In the genomic region with DNA sequence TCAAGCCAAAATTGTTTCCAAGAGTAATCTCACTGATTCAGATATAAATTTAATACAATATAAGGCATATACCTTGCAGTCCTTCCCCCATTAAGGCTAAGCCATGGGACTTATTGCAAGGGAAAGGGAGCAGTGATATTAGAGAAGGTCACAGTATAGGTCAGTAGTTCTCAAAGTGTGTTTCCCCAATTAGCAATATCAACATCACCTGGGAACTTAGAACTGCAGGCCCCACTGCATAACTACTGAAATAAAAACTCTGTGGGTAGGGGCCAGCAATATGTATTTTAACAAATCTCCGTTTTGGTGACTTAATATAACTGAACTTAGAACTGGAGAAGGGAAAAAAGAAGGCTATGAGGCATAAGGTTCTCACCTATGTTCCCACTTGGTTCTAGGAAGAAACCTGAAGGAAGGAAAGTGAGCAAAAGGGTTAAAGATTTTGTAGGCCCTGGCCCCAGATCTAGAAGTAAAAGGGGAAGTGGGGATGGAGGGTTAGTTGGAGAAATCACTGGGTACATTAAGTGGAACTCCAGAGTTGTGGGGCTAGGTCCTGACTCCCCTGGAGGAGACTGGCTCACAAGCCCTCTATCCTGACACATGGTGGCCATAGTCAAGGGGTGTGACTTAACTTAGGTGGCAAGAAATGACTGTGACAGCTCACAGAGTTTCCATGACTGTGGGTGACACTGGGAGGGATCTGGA, we compare ENCODE assay signal across 1 cellular context.
TF ChIP-seq lines count a peak whose summit lies in the region.

No MANE protein-coding gene starts in this region.

TF ChIP-seq in GM23338, 12 proteins besides CTCF, POLR2A, EP300 and RAD21:
- TF ChIP-seq, protein P1, sequence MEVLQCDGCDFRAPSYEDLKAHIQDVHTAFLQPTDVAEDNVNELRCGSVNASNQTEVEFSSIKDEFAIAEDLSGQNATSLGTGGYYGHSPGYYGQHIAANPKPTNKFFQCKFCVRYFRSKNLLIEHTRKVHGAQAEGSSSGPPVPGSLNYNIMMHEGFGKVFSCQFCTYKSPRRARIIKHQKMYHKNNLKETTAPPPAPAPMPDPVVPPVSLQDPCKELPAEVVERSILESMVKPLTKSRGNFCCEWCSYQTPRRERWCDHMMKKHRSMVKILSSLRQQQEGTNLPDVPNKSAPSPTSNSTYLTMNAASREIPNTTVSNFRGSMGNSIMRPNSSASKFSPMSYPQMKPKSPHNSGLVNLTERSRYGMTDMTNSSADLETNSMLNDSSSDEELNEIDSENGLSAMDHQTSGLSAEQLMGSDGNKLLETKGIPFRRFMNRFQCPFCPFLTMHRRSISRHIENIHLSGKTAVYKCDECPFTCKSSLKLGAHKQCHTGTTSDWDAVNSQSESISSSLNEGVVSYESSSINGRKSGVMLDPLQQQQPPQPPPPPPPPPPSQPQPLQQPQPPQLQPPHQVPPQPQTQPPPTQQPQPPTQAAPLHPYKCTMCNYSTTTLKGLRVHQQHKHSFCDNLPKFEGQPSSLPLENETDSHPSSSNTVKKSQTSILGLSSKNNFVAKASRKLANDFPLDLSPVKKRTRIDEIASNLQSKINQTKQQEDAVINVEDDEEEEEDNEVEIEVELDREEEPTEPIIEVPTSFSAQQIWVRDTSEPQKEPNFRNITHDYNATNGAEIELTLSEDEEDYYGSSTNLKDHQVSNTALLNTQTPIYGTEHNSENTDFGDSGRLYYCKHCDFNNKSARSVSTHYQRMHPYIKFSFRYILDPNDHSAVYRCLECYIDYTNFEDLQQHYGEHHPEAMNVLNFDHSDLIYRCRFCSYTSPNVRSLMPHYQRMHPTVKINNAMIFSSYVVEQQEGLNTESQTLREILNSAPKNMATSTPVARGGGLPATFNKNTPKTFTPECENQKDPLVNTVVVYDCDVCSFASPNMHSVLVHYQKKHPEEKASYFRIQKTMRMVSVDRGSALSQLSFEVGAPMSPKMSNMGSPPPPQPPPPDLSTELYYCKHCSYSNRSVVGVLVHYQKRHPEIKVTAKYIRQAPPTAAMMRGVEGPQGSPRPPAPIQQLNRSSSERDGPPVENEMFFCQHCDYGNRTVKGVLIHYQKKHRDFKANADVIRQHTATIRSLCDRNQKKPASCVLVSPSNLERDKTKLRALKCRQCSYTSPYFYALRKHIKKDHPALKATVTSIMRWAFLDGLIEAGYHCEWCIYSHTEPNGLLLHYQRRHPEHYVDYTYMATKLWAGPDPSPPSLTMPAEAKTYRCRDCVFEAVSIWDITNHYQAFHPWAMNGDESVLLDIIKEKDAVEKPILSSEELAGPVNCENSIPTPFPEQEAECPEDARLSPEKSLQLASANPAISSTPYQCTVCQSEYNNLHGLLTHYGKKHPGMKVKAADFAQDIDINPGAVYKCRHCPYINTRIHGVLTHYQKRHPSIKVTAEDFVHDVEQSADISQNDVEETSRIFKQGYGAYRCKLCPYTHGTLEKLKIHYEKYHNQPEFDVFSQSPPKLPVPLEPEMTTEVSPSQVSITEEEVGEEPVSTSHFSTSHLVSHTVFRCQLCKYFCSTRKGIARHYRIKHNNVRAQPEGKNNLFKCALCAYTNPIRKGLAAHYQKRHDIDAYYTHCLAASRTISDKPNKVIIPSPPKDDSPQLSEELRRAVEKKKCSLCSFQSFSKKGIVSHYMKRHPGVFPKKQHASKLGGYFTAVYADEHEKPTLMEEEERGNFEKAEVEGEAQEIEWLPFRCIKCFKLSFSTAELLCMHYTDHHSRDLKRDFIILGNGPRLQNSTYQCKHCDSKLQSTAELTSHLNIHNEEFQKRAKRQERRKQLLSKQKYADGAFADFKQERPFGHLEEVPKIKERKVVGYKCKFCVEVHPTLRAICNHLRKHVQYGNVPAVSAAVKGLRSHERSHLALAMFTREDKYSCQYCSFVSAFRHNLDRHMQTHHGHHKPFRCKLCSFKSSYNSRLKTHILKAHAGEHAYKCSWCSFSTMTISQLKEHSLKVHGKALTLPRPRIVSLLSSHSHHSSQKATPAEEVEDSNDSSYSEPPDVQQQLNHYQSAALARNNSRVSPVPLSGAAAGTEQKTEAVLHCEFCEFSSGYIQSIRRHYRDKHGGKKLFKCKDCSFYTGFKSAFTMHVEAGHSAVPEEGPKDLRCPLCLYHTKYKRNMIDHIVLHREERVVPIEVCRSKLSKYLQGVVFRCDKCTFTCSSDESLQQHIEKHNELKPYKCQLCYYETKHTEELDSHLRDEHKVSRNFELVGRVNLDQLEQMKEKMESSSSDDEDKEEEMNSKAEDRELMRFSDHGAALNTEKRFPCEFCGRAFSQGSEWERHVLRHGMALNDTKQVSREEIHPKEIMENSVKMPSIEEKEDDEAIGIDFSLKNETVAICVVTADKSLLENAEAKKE (CRISPR knock-in tag; IDR thresholded peaks at IDR 0.05) = no peak
- TF ChIP-seq, protein P2, sequence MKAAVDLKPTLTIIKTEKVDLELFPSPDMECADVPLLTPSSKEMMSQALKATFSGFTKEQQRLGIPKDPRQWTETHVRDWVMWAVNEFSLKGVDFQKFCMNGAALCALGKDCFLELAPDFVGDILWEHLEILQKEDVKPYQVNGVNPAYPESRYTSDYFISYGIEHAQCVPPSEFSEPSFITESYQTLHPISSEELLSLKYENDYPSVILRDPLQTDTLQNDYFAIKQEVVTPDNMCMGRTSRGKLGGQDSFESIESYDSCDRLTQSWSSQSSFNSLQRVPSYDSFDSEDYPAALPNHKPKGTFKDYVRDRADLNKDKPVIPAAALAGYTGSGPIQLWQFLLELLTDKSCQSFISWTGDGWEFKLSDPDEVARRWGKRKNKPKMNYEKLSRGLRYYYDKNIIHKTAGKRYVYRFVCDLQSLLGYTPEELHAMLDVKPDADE (IDR thresholded peaks at IDR 0.05) = no peak
- TF ChIP-seq EZH2phosphoT487 (IDR thresholded peaks at IDR 0.05; ENCODE audit: unreplicated experiment) (no peak), POLR2AphosphoS5 (IDR thresholded peaks at IDR 0.05; ENCODE audit: low read depth) (no peak), CREB1 (CRISPR knock-in tag; IDR thresholded peaks at IDR 0.05; ENCODE audit: low read depth) (no peak), NANOG (IDR thresholded peaks at IDR 0.05; ENCODE audit: borderline replicate concordance) (no peak)
